In the genomic region with DNA sequence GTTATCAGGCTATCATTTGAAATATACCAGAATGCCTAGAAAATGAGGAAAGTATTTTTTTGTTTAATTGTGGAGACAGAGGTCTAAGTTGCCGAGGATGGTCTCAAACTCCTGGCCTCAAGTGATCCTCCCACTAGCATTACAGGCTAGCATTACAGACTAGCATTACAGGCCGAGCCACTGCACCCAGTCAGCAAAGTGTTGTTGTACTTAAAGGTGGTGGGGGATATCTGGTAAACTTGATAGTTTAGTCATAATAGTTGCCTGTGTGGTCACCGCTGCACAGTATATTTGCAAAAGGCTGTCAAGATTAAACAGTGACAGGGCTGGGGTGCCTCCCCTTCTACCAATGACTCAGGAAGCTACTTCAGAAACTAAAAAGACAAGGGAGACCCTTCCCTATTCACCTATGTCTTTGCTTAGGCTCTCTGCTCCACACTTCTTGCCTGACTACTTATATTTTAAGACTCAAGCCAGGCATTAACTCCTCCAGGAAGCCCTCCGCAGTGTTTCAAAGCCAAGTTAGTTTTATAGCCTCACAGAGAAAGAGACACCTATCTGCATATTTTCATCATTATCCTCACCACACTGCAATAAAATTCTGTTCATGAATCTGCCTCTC, we compare ENCODE assay signal across 9 cellular contexts. TPM values are rescaled to one million over a fixed set of nuclear protein-coding genes. Genes with fewer than 3 reads are reported as not detected.
A peak's percentile ranks its signal among the peaks of the same experiment; 100 is the strongest.
DNase-seq lines count a peak whose midpoint lies in the region; ATAC-seq and TF ChIP-seq lines count a peak whose summit lies in the region.
"Had no signal": no experiment of that assay in that cellular context is flagged by ENCODE, and none has a peak within 500 bp of the region (broad histone marks: within the 10 kb centered on the region; RNA-seq: fewer than 3 reads in every experiment).

No MANE protein-coding gene starts in this region.

- no peaks in the 10 kb centered on the region for H3K9me3 Mint-ChIP-seq in activated CD8-positive, alpha-beta T cell treated with anti-CD3 and anti-CD28 coated beads, Interleukin-2, amount 10 ng/mL, durations not matched to agents 7 days and 5 days (ENCODE audit: insufficient read depth)
- H3K9me3 Mint-ChIP-seq in osteocyte (ENCODE audit: unreplicated experiment), result no peaks in the 10 kb centered on the region
- H3K9me3 Mint-ChIP-seq: activated naive CD8-positive, alpha-beta T cell treated with anti-CD3 and anti-CD28 coated beads, Interleukin-2, amount 10 ng/mL, durations not matched to agents 7 days and 5 days had no signal

- H3K27ac Mint-ChIP-seq in activated CD8-positive, alpha-beta T cell treated with anti-CD3 and anti-CD28 coated beads, Interleukin-2, amount 10 ng/mL, durations not matched to agents 7 days and 5 days, result peak overlapping the region; percentile 37
- H3K27ac Mint-ChIP-seq in osteocyte (ENCODE audit: unreplicated experiment), result no peak overlapping the region
- H3K27ac Mint-ChIP-seq: activated naive CD8-positive, alpha-beta T cell treated with anti-CD3 and anti-CD28 coated beads, Interleukin-2, amount 10 ng/mL, durations not matched to agents 7 days and 5 days had no signal

- H3K27me3 Mint-ChIP-seq in activated CD8-positive, alpha-beta T cell treated with anti-CD3 and anti-CD28 coated beads, Interleukin-2, amount 10 ng/mL, durations not matched to agents 7 days and 5 days (ENCODE audit: low read depth), result no peaks in the 10 kb centered on the region
- no peaks in the 10 kb centered on the region for H3K27me3 Mint-ChIP-seq in osteocyte (ENCODE audit: unreplicated experiment)

- in situ Hi-C loops in KBM-7 (cut with MboI; ENCODE audit: low pct_unique_long_range_greater_than_20kb, low sequenced_read_pairs), result no loop called here

- POLR2A ChIA-PET in activated CD8-positive, alpha-beta T cell treated with anti-CD3 and anti-CD28 coated beads, Interleukin-2, amount 10 ng/mL, durations not matched to agents 7 days and 5 days (lab: Charles Lee), result interaction anchor here (1.0 kb wide), 1 partner anchor 14 kb away, joined by 3 read pairs; no protein-coding TSS in a partner anchor

- no peak overlapping the region for H3K4me3 ChIP-seq in ACC112 (ENCODE audit: low read depth, low read length)

- H3K27ac ChIP-seq in ACC112 (ENCODE audit: low read depth, low read length), result peak overlapping the region; percentile 2; the same call in 1 of the 2 replicates

- CTCF ChIA-PET in activated CD8-positive, alpha-beta T cell treated with anti-CD3 and anti-CD28 coated beads, Interleukin-2, amount 10 ng/mL, durations not matched to agents 7 days and 5 days (lab: Charles Lee), result interaction anchor here (0.8 kb wide), 1 partner anchor 24 kb away, joined by 4 read pairs; no protein-coding TSS in a partner anchor

- H3K79me2 ChIP-seq in ACC112 (ENCODE audit: control insufficient read depth, insufficient read depth, low read length, unreplicated experiment), result peaks cover 19% of the 10 kb centered on the region

- peaks cover 3% of the 10 kb centered on the region; the same call in 1 of the 2 replicates for H3K36me3 ChIP-seq in ACC112 (ENCODE audit: insufficient read depth, low read length)

- no peaks in the 10 kb centered on the region for H3K27me3 ChIP-seq in ACC112 (ENCODE audit: insufficient read depth, low read length)

- peak overlapping the region; percentile 3 for H2AFZ ChIP-seq in ACC112 (ENCODE audit: low read length, unreplicated experiment)

- peaks cover 25% of the 10 kb centered on the region for H3K4me1 Mint-ChIP-seq in activated CD8-positive, alpha-beta T cell treated with anti-CD3 and anti-CD28 coated beads, Interleukin-2, amount 10 ng/mL, durations not matched to agents 7 days and 5 days (ENCODE audit: low read depth)
- H3K4me1 Mint-ChIP-seq in osteocyte (ENCODE audit: unreplicated experiment), result peaks cover 19% of the 10 kb centered on the region

- H3K4me1 ChIP-seq in ACC112 (ENCODE audit: control insufficient read depth, insufficient read depth, low read length, unreplicated experiment), result peaks cover 20% of the 10 kb centered on the region

- TF ChIP-seq CTCF in osteocyte (IDR thresholded peaks at IDR 0.05), result no peak

- ATAC-seq in GM19025 (IDR thresholded peaks at IDR 0.05; ENCODE audit: low read depth, unreplicated experiment) (peak; percentile 47), HG03066 (IDR thresholded peaks at IDR 0.05; ENCODE audit: low read depth, unreplicated experiment) (peak; percentile 38)
- no peak for ATAC-seq in activated CD8-positive, alpha-beta T cell treated with anti-CD3 and anti-CD28 coated beads, Interleukin-2, amount 10 ng/mL, durations not matched to agents 7 days and 5 days

- H3K36me3 Mint-ChIP-seq in activated CD8-positive, alpha-beta T cell treated with anti-CD3 and anti-CD28 coated beads, Interleukin-2, amount 10 ng/mL, durations not matched to agents 7 days and 5 days (ENCODE audit: low read depth), result peaks cover 9% of the 10 kb centered on the region
- no peaks in the 10 kb centered on the region for H3K36me3 Mint-ChIP-seq in osteocyte (ENCODE audit: unreplicated experiment)

- H3K4me3 Mint-ChIP-seq in activated CD8-positive, alpha-beta T cell treated with anti-CD3 and anti-CD28 coated beads, Interleukin-2, amount 10 ng/mL, durations not matched to agents 7 days and 5 days, result no peak overlapping the region
- no peak overlapping the region for H3K4me3 Mint-ChIP-seq in osteocyte (ENCODE audit: unreplicated experiment)
- H3K4me3 Mint-ChIP-seq: activated naive CD8-positive, alpha-beta T cell treated with anti-CD3 and anti-CD28 coated beads, Interleukin-2, amount 10 ng/mL, durations not matched to agents 7 days and 5 days had no signal

- peak; percentile 41 for DNase-seq in activated CD8-positive, alpha-beta T cell treated with anti-CD3 and anti-CD28 coated beads, Interleukin-2, amount 10 ng/mL, durations not matched to agents 7 days and 5 days
- no peak for DNase-seq in osteocyte (ENCODE audit: extremely low spot score, unreplicated experiment)
- no peak for DNase-seq in NCI-H1694 treated with DMSO at 0.1 percent for 48 hours (lab: John Stamatoyannopoulos, UW)
- DNase-seq in D341Med (ENCODE audit: low spot score), result no peak
- no peak for DNase-seq in KBM-7
- DNase-seq: activated naive CD8-positive, alpha-beta T cell treated with anti-CD3 and anti-CD28 coated beads, Interleukin-2, amount 10 ng/mL, durations not matched to agents 7 days and 5 days had no signal

RNA-seq across cellular contexts. Expression of gene AKIRIN2, which starts 3.1 kb away (rescaled TPM):
- 10 to 100 TPM; 42.1 to 45.2 TPM for total RNA-seq in activated CD8-positive, alpha-beta T cell treated with anti-CD3 and anti-CD28 coated beads, Interleukin-2, amount 10 ng/mL, durations not matched to agents 7 days and 5 days
- total RNA-seq in osteocyte, result 67.6 and 68.1 TPM in 2 replicates
